Comparison of ENCODE assay signal across 1 cellular context in the genomic region with DNA sequence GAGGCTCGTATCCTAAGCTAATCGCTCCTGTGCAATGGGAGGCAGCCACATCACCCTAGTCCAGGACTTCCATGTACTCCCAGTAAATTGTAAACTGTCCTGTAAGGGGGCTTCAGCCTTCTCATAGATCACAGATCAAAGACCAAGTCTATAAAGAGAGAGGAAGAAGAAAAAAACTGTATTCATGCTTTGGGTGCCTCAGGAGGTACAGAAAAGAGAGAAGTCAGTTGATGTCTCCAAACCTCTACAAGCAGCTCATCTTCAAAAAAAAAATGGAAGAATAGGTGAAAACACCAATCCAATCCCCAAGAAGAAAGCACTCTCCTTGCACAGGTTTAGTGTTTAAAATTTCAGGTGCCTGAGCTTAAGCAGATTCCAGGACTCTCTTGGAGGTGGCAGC.
TF ChIP-seq lines count a peak whose summit lies in the region.

No MANE protein-coding gene starts in this region.

TF ChIP-seq in SK-N-SH treated with all-trans-retinoic acid at 6 μM for 48 hours, 23 proteins besides CTCF, POLR2A, EP300 and RAD21 (continued from another document):
- TF ChIP-seq, protein P1, sequence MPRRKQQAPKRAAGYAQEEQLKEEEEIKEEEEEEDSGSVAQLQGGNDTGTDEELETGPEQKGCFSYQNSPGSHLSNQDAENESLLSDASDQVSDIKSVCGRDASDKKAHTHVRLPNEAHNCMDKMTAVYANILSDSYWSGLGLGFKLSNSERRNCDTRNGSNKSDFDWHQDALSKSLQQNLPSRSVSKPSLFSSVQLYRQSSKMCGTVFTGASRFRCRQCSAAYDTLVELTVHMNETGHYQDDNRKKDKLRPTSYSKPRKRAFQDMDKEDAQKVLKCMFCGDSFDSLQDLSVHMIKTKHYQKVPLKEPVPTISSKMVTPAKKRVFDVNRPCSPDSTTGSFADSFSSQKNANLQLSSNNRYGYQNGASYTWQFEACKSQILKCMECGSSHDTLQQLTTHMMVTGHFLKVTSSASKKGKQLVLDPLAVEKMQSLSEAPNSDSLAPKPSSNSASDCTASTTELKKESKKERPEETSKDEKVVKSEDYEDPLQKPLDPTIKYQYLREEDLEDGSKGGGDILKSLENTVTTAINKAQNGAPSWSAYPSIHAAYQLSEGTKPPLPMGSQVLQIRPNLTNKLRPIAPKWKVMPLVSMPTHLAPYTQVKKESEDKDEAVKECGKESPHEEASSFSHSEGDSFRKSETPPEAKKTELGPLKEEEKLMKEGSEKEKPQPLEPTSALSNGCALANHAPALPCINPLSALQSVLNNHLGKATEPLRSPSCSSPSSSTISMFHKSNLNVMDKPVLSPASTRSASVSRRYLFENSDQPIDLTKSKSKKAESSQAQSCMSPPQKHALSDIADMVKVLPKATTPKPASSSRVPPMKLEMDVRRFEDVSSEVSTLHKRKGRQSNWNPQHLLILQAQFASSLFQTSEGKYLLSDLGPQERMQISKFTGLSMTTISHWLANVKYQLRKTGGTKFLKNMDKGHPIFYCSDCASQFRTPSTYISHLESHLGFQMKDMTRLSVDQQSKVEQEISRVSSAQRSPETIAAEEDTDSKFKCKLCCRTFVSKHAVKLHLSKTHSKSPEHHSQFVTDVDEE (CRISPR knock-in tag; IDR thresholded peaks at IDR 0.05): no peak
- TF ChIP-seq ZFP3 (CRISPR knock-in tag; IDR thresholded peaks at IDR 0.05) (no peak), RARB (CRISPR knock-in tag; IDR thresholded peaks at IDR 0.05) (no peak), ZFP30 (CRISPR knock-in tag; IDR thresholded peaks at IDR 0.05) (no peak), TOX (CRISPR knock-in tag; IDR thresholded peaks at IDR 0.05; ENCODE audit: borderline replicate concordance) (no peak)
- TF ChIP-seq, protein P2, sequence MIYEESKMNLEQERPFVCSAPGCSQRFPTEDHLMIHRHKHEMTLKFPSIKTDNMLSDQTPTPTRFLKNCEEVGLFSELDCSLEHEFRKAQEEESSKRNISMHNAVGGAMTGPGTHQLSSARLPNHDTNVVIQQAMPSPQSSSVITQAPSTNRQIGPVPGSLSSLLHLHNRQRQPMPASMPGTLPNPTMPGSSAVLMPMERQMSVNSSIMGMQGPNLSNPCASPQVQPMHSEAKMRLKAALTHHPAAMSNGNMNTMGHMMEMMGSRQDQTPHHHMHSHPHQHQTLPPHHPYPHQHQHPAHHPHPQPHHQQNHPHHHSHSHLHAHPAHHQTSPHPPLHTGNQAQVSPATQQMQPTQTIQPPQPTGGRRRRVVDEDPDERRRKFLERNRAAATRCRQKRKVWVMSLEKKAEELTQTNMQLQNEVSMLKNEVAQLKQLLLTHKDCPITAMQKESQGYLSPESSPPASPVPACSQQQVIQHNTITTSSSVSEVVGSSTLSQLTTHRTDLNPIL (CRISPR knock-in tag; IDR thresholded peaks at IDR 0.05; ENCODE audit: low read depth): no peak
